ENCODE assay signal across 38 cellular contexts in genomic region chr15:48016865-48017264, GRCh38.
"Had no signal": no experiment of that assay in that cellular context is flagged by ENCODE, and none has a peak within 500 bp of the region (broad histone marks: within the 10 kb centered on the region; RNA-seq: fewer than 3 reads in every experiment).

No MANE protein-coding gene starts in this region.

- ATAC-seq: activated CD8-positive, alpha-beta memory T cell treated with anti-CD3 and anti-CD28 coated beads, Interleukin-2, amount 10 ng/mL, durations not matched to agents 7 days and 5 days; K562; Right ventricle myocardium inferior had no signal

- DNase-seq: activated CD4-positive, alpha-beta memory T cell treated with anti-CD3 and anti-CD28 coated beads, Interleukin-2, amount 10 ng/mL, durations not matched to agents 7 days and 5 days; activated CD4-positive, alpha-beta T cell treated with anti-CD3 and anti-CD28 coated beads for 1 hour; activated CD4-positive, alpha-beta T cell treated with anti-CD3 and anti-CD28 coated beads for 48 hours; activated CD4-positive, CD25-positive, alpha-beta regulatory T cell; activated CD8-positive, alpha-beta memory T cell treated with anti-CD3 and anti-CD28 coated beads for 24 hours; activated CD8-positive, alpha-beta memory T cell treated with anti-CD3 and anti-CD28 coated beads, Interleukin-2, amount 10 ng/mL, durations not matched to agents 7 days and 5 days; activated CD8-positive, alpha-beta memory T cell treated with anti-CD3 and anti-CD28 coated beads, Interleukin-2, amount 50 U/mL, for 48 hours; activated effector memory CD4-positive, alpha-beta T cell treated with anti-CD3 and anti-CD28 coated beads, Interleukin-2, amount 50 U/mL, for 16 hours; activated naive CD4-positive, alpha-beta T cell; activated naive CD4-positive, alpha-beta T cell treated with anti-CD3 and anti-CD28 coated beads, Interleukin-2, amount 50 U/mL, for 16 hours; activated naive CD8-positive, alpha-beta T cell treated with anti-CD3 and anti-CD28 coated beads for 36 hours; activated T-cell treated with anti-CD3 and anti-CD28 coated beads, Interleukin-2, amount 50 U/mL, for 48 hours; amniotic stem cell; aorta; brain microvascular endothelial cell; MG63; NCI-H1048; NCI-H1105 treated with DMSO at 0.1 percent for 48 hours; NCI-H1436; NCI-H1694 treated with DMSO at 0.1 percent for 48 hours; NCI-H2029 treated with DMSO at 0.1 percent for 48 hours; NCI-H2107; NCI-H2171; NCI-H510A; NCI-H526; NCI-H748 treated with DMSO at 0.1 percent for 48 hours; NK-92 treated with Interleukin-12 subunit alpha and Interleukin-12 subunit beta, amount 100 ng/mL, for 24 hours; PC-9; SIG-M5; SW 1271; T-helper 1 cell; T-helper 2 cell; T-helper 9 cell; WERI-Rb-1 had no signal

- H3K27me3 ChIP-seq: brain microvascular endothelial cell, cardiac muscle cell, MG63 had no signal

- H3K27ac ChIP-seq: brain microvascular endothelial cell, cardiac muscle cell, PC-9, RWPE1, WERI-Rb-1 had no signal

- H3K4me3 ChIP-seq: cardiac muscle cell, K562, MG63, PC-9 had no signal

- H3K36me3 ChIP-seq: brain microvascular endothelial cell, cardiac muscle cell, MG63, WERI-Rb-1 had no signal

- H3K9me3 ChIP-seq: MG63 had no signal
